In the genomic region with DNA sequence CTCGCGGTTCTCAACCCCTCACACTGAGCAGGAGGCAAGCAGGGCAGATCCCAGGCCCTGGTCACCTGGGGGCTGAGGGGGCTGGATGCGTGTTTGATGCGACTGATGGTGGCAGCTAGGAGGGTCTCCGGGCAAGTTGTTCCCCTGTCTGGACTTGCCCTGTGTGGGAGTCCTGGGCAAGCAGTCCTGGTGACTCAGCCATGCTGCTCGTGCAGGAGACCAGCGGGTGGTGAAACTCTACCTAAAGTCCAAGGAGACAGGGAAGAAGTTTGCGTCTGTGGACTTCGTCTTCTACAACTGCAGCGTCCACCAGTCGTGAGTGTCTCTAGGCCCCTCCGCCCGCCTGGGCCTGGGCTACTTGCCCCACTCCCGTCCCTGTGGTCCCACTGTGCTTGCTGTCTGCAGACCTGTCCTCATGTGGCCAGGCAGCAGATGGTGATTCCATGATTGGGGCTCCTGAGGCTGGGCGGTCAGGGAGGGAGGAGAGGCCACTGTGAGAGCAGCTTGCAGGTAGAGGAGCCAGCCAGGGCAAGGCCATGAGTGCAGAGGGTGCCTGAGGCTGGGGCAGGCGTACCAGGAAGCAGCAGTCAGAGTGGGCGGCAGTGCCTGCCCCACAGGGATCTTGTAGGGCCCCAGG, we compare ENCODE assay signal across 26 cellular contexts. TPM values are rescaled to one million over a fixed set of nuclear protein-coding genes. Genes with fewer than 3 reads are reported as not detected.
DNase-seq lines count a peak whose midpoint lies in the region; ATAC-seq and TF ChIP-seq lines count a peak whose summit lies in the region.
"Had no signal": no experiment of that assay in that cellular context is flagged by ENCODE, and none has a peak within 500 bp of the region (broad histone marks: within the 10 kb centered on the region; RNA-seq: fewer than 3 reads in every experiment).

No MANE protein-coding gene starts in this region.

- H3F3A ChIP-seq in smooth muscle cell (ENCODE audit: low read depth) = no peaks in the 10 kb centered on the region

- peaks cover 7% of the 10 kb centered on the region for H3K79me2 ChIP-seq in smooth muscle cell (ENCODE audit: low read depth)

- ATAC-seq in SK-N-SH treated with all-trans-retinoic acid at 6 μM for 48 hours = no peak
- ATAC-seq: GM12878 had no signal

- no peaks in the 10 kb centered on the region for H3K9me3 ChIP-seq in smooth muscle cell (replicated peaks; ENCODE audit: low read depth)
- H3K9me3 ChIP-seq: ovary, right atrium auricular region, SK-N-SH, stomach, transverse colon had no signal

- H3K36me3 Mint-ChIP-seq in activated CD4-positive, alpha-beta T cell treated with anti-CD3 and anti-CD28 coated beads, Interleukin-2, amount 10 ng/mL, durations not matched to agents 7 days and 5 days (ENCODE audit: low read depth) = no peaks in the 10 kb centered on the region

- no peaks in the 10 kb centered on the region for H3K9me3 Mint-ChIP-seq in activated CD4-positive, alpha-beta T cell treated with anti-CD3 and anti-CD28 coated beads, Interleukin-2, amount 10 ng/mL, durations not matched to agents 7 days and 5 days
- H3K9me3 Mint-ChIP-seq: activated CD4-positive, alpha-beta memory T cell treated with anti-CD3 and anti-CD28 coated beads, Interleukin-2, amount 10 ng/mL, durations not matched to agents 7 days and 5 days; CD8-positive, alpha-beta memory T cell; central memory CD8-positive, alpha-beta T cell had no signal

- H3K27ac ChIP-seq in smooth muscle cell (ENCODE audit: low read depth) = peak overlapping the region; percentile 57
- H3K27ac ChIP-seq: ovary, right atrium auricular region, stomach, transverse colon had no signal

- H3K27me3 ChIP-seq in smooth muscle cell (ENCODE audit: low read depth) = no peaks in the 10 kb centered on the region
- H3K27me3 ChIP-seq: ovary, right atrium auricular region, stomach, transverse colon had no signal

- DNase-seq in activated CD4-positive, alpha-beta T cell treated with anti-CD3 and anti-CD28 coated beads, Interleukin-2, amount 10 ng/mL, durations not matched to agents 7 days and 5 days = no peak
- no peak for DNase-seq in activated CD4-positive, alpha-beta T cell treated with anti-CD3 and anti-CD28 coated beads for 48 hours
- DNase-seq in astrocyte of the hippocampus (ENCODE audit: low read depth, low spot score) (peak; percentile 45), fibroblast of mammary gland (ENCODE audit: low read depth) (peak; percentile 55), smooth muscle cell (lab: John Stamatoyannopoulos, UW; ENCODE audit: unreplicated experiment) (no peak), NCI-H2107 (lab: John Stamatoyannopoulos, UW) (no peak), T1000 (lab: John Stamatoyannopoulos, UW) (no peak)
- DNase-seq: 8988T; activated CD4-positive, alpha-beta memory T cell treated with anti-CD3 and anti-CD28 coated beads, Interleukin-2, amount 10 ng/mL, durations not matched to agents 7 days and 5 days; activated CD4-positive, CD25-positive, alpha-beta regulatory T cell; activated naive CD4-positive, alpha-beta T cell; activated T-cell treated with anti-CD3 and anti-CD28 coated beads for 4 hours; amniotic stem cell; CD8-positive, alpha-beta memory T cell; effector CD4-positive, alpha-beta T cell; NCI-H1417; NCI-H526; ovary; SK-N-SH; stimulated activated CD4-positive, alpha-beta T cell treated with anti-CD3 and anti-CD28 coated beads, Interleukin-12 subunit alpha, Interleukin-12 subunit beta, amount 100 ng/mL, for 4 hours; stomach; transverse colon had no signal

- no peaks in the 10 kb centered on the region for H3K36me3 ChIP-seq in smooth muscle cell (ENCODE audit: low read depth)
- H3K36me3 ChIP-seq: ovary, right atrium auricular region, transverse colon had no signal

- H3K4me1 Mint-ChIP-seq in activated CD4-positive, alpha-beta T cell treated with anti-CD3 and anti-CD28 coated beads, Interleukin-2, amount 10 ng/mL, durations not matched to agents 7 days and 5 days = no peaks in the 10 kb centered on the region
- H3K4me1 Mint-ChIP-seq: activated CD4-positive, alpha-beta memory T cell treated with anti-CD3 and anti-CD28 coated beads, Interleukin-2, amount 10 ng/mL, durations not matched to agents 7 days and 5 days; central memory CD8-positive, alpha-beta T cell had no signal

- no peak overlapping the region for H3K9ac ChIP-seq in smooth muscle cell (ENCODE audit: low read depth)
- H3K9ac ChIP-seq: SK-N-SH had no signal

- WGBS in smooth muscle cell (ENCODE audit: low lambda C conversion rate) = 70% methylated on average over 17 of the region's 17 CpGs

- CTCF ChIA-PET in activated CD4-positive, alpha-beta T cell treated with anti-CD3 and anti-CD28 coated beads, Interleukin-2, amount 10 ng/mL, durations not matched to agents 7 days and 5 days (lab: Charles Lee) = interaction anchor here (0.7 to 2.2 kb wide), 2 partner anchors 11 to 23 kb away, joined by 3 to 5 read pairs; a partner anchor contains a TSS

- no peak overlapping the region for H3K4me3 ChIP-seq in fibroblast of mammary gland (ENCODE audit: control insufficient read depth, low read depth, low read length)
- no peak overlapping the region for H3K4me3 ChIP-seq in smooth muscle cell
- H3K4me3 ChIP-seq: GM12878, ovary, right atrium auricular region, stomach, transverse colon had no signal

- H3K27me3 Mint-ChIP-seq in activated CD4-positive, alpha-beta T cell treated with anti-CD3 and anti-CD28 coated beads, Interleukin-2, amount 10 ng/mL, durations not matched to agents 7 days and 5 days = no peaks in the 10 kb centered on the region
- H3K27me3 Mint-ChIP-seq: activated CD4-positive, alpha-beta memory T cell treated with anti-CD3 and anti-CD28 coated beads, Interleukin-2, amount 10 ng/mL, durations not matched to agents 7 days and 5 days; CD8-positive, alpha-beta memory T cell; central memory CD8-positive, alpha-beta T cell had no signal

- H4K20me1 ChIP-seq in smooth muscle cell (ENCODE audit: low read depth) = peaks cover 41% of the 10 kb centered on the region

- H3K4me2 ChIP-seq in smooth muscle cell = peak overlapping the region; percentile 51
- H3K4me2 ChIP-seq: SK-N-SH had no signal

- no peak overlapping the region for H2AFZ ChIP-seq in smooth muscle cell (ENCODE audit: low read depth)

- peak overlapping the region; percentile 66 for H3K27ac Mint-ChIP-seq in activated CD4-positive, alpha-beta T cell treated with anti-CD3 and anti-CD28 coated beads, Interleukin-2, amount 10 ng/mL, durations not matched to agents 7 days and 5 days
- H3K27ac Mint-ChIP-seq: activated CD4-positive, alpha-beta memory T cell treated with anti-CD3 and anti-CD28 coated beads, Interleukin-2, amount 10 ng/mL, durations not matched to agents 7 days and 5 days; CD8-positive, alpha-beta memory T cell had no signal

- no peak overlapping the region for H3K4me3 Mint-ChIP-seq in activated CD4-positive, alpha-beta T cell treated with anti-CD3 and anti-CD28 coated beads, Interleukin-2, amount 10 ng/mL, durations not matched to agents 7 days and 5 days
- H3K4me3 Mint-ChIP-seq: activated CD4-positive, alpha-beta memory T cell treated with anti-CD3 and anti-CD28 coated beads, Interleukin-2, amount 10 ng/mL, durations not matched to agents 7 days and 5 days; CD8-positive, alpha-beta memory T cell; central memory CD8-positive, alpha-beta T cell had no signal

- POLR2A ChIA-PET in activated CD4-positive, alpha-beta T cell treated with anti-CD3 and anti-CD28 coated beads, Interleukin-2, amount 10 ng/mL, durations not matched to agents 7 days and 5 days (lab: Charles Lee) = no interaction called here

- TF ChIP-seq CTCF in fibroblast of mammary gland (conservative IDR thresholded peaks at IDR 0.05; ENCODE audit: control insufficient read depth, insufficient read depth, low read depth, low read length) (no peak), smooth muscle cell (IDR thresholded peaks at IDR 0.05; ENCODE audit: borderline replicate concordance, insufficient read depth, poor library complexity, severe bottlenecking) (no peak)

- peaks cover 14% of the 10 kb centered on the region for H3K4me1 ChIP-seq in smooth muscle cell (ENCODE audit: low read depth)

TF ChIP-seq in SK-N-SH treated with all-trans-retinoic acid at 6 μM for 48 hours, 23 proteins besides CTCF, POLR2A, EP300 and RAD21 (continues in another document):
- TF ChIP-seq ZFP30 (CRISPR knock-in tag; IDR thresholded peaks at IDR 0.05) = no peak
- TF ChIP-seq CSDC2 (CRISPR knock-in tag; IDR thresholded peaks at IDR 0.05) = no peak
- TF ChIP-seq BACH2 (CRISPR knock-in tag; IDR thresholded peaks at IDR 0.05; ENCODE audit: borderline replicate concordance) = no peak
- TF ChIP-seq RARB (CRISPR knock-in tag; IDR thresholded peaks at IDR 0.05) = no peak
- no peak for TF ChIP-seq ARNTL (CRISPR knock-in tag; IDR thresholded peaks at IDR 0.05; ENCODE audit: borderline replicate concordance, low read depth)
- TF ChIP-seq ZFP3 (CRISPR knock-in tag; IDR thresholded peaks at IDR 0.05) = no peak
- TF ChIP-seq TOX (CRISPR knock-in tag; IDR thresholded peaks at IDR 0.05; ENCODE audit: borderline replicate concordance) = no peak
- TF ChIP-seq, protein P1, sequence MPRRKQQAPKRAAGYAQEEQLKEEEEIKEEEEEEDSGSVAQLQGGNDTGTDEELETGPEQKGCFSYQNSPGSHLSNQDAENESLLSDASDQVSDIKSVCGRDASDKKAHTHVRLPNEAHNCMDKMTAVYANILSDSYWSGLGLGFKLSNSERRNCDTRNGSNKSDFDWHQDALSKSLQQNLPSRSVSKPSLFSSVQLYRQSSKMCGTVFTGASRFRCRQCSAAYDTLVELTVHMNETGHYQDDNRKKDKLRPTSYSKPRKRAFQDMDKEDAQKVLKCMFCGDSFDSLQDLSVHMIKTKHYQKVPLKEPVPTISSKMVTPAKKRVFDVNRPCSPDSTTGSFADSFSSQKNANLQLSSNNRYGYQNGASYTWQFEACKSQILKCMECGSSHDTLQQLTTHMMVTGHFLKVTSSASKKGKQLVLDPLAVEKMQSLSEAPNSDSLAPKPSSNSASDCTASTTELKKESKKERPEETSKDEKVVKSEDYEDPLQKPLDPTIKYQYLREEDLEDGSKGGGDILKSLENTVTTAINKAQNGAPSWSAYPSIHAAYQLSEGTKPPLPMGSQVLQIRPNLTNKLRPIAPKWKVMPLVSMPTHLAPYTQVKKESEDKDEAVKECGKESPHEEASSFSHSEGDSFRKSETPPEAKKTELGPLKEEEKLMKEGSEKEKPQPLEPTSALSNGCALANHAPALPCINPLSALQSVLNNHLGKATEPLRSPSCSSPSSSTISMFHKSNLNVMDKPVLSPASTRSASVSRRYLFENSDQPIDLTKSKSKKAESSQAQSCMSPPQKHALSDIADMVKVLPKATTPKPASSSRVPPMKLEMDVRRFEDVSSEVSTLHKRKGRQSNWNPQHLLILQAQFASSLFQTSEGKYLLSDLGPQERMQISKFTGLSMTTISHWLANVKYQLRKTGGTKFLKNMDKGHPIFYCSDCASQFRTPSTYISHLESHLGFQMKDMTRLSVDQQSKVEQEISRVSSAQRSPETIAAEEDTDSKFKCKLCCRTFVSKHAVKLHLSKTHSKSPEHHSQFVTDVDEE (CRISPR knock-in tag; IDR thresholded peaks at IDR 0.05) = no peak
- no peak for TF ChIP-seq ESRRG (CRISPR knock-in tag; IDR thresholded peaks at IDR 0.05)

RNA-seq across cellular contexts. Expression of a gene that starts 23.1 kb away (rescaled TPM):
- total RNA-seq in activated CD4-positive, alpha-beta T cell treated with anti-CD3 and anti-CD28 coated beads, Interleukin-2, amount 10 ng/mL, durations not matched to agents 7 days and 5 days = 1 to 10 TPM; 3.8 to 3.9 TPM
- 50.8 and 57.1 TPM in 2 replicates for total RNA-seq in smooth muscle cell
- polyA plus RNA-seq in smooth muscle cell = 37.9 and 40.7 TPM in 2 replicates

Comparison
In these comparisons a context has a peak if more than half of its experiments do, and no peak if none do; other contexts are left out.
1. DNase-seq: peak in astrocyte of the hippocampus (single experiment) and fibroblast of mammary gland (single experiment); none in activated CD4-positive, alpha-beta T cell treated with anti-CD3 and anti-CD28 coated beads, Interleukin-2, amount 10 ng/mL, durations not matched to agents 7 days and 5 days (single experiment), activated CD4-positive, alpha-beta T cell treated with anti-CD3 and anti-CD28 coated beads for 48 hours (single experiment), smooth muscle cell (single experiment), NCI-H2107 (single experiment) and T1000 (single experiment).
2. RNA of a gene that starts 23.1 kb away (total RNA-seq): 50.8 to 57.1 TPM in smooth muscle cell; 3.8 to 3.9 TPM in activated CD4-positive, alpha-beta T cell treated with anti-CD3 and anti-CD28 coated beads, Interleukin-2, amount 10 ng/mL, durations not matched to agents 7 days and 5 days; every median in the first group is over 10 times any median in the second.